23 cellular contexts compared by ENCODE assay signal in genomic region chr2:59195851-59196250, GRCh38.
DNase-seq lines count a peak whose midpoint lies in the region; ATAC-seq and TF ChIP-seq lines count a peak whose summit lies in the region.
"Had no signal": no experiment of that assay in that cellular context is flagged by ENCODE, and none has a peak within 500 bp of the region (broad histone marks: within the 10 kb centered on the region; RNA-seq: fewer than 3 reads in every experiment).

No MANE protein-coding gene starts in this region.

- no peak for TF ChIP-seq POLR2A in uterus (IDR thresholded peaks at IDR 0.05)

- H3K36me3 ChIP-seq in mesenchymal stem cell (ENCODE audit: control insufficient read depth in 1 of 2, insufficient read depth in 2 of 2, low read depth in 1 of 2, low read length in 2 of 2) (no peaks in the 10 kb centered on the region), BE2C (no peaks in the 10 kb centered on the region), uterus (no peaks in the 10 kb centered on the region)
- H3K36me3 ChIP-seq: BLaER1 treated with 17β-estradiol and CSF1 and Interleukin-3, amounts not matched to agents 10 nM and 100 nM had no signal

- H2BK120ac ChIP-seq in mesenchymal stem cell (ENCODE audit: low read depth, low read length) = no peak overlapping the region

- no peak overlapping the region for H4K91ac ChIP-seq in mesenchymal stem cell (ENCODE audit: low read length)

- H3K27ac ChIP-seq in mesenchymal stem cell (ENCODE audit: low read length, poor library complexity, severe bottlenecking) (no peak overlapping the region), uterus (no peak overlapping the region)
- H3K27ac ChIP-seq: BLaER1 treated with 17β-estradiol and CSF1 and Interleukin-3, amounts not matched to agents 10 nM and 100 nM; C4-2B had no signal

- intact Hi-C loops in uterus (cut with DNase I; ENCODE audit: low total_unique reads) = no loop called here

- H2BK15ac ChIP-seq in mesenchymal stem cell (ENCODE audit: low read depth, poor library complexity, severe bottlenecking) = no peak overlapping the region

- 83% methylated on average over 4 of the region's 4 CpGs for WGBS in mesenchymal stem cell

- H3K18ac ChIP-seq in mesenchymal stem cell (ENCODE audit: low read depth in 1 of 2, low read length in 2 of 2) = no peak overlapping the region

- H3K79me1 ChIP-seq in mesenchymal stem cell (replicated peaks; ENCODE audit: low read length, poor library complexity, severe bottlenecking) = no peaks in the 10 kb centered on the region

- no peak overlapping the region for H3K23ac ChIP-seq in mesenchymal stem cell (ENCODE audit: low read length in 2 of 2)

- peak; percentile 50 for DNase-seq in H4 (ENCODE audit: low spot score)
- DNase-seq in astrocyte of the hippocampus (ENCODE audit: low read depth, low spot score) = peak; percentile 4
- DNase-seq in choroid plexus epithelial cell (ENCODE audit: low read depth) = peak; percentile 56
- DNase-seq in mesenchymal stem cell = peak; percentile 10
- no peak for DNase-seq in BE2C
- DNase-seq in stimulated activated effector memory CD8-positive, alpha-beta T cell treated with anti-CD3 and anti-CD28 coated beads, Interleukin-12 subunit alpha, Interleukin-12 subunit beta, amount 100 ng/mL, for 72 hours (ENCODE audit: low spot score in 2 of 2) = no peak
- DNase-seq in activated gamma-delta T cell treated with Interleukin-2 at 50 U/mL for 16 hours = no peak
- no peak for DNase-seq in uterus
- DNase-seq: 8988T; ACHN; Caco-2; Calu3; CD4-positive, alpha-beta T cell; CD8-positive, alpha-beta T cell; DMS 273 treated with DMSO at 0.1 percent for 48 hours; DMS153; DMS53; DMS79; DND-41; GDM1 had no signal

- H2BK12ac ChIP-seq in mesenchymal stem cell (ENCODE audit: low read length in 2 of 2) = no peak overlapping the region

- H2AK5ac ChIP-seq in mesenchymal stem cell (ENCODE audit: low read length, severe bottlenecking) = peak overlapping the region; percentile 65

- H2BK5ac ChIP-seq in mesenchymal stem cell (ENCODE audit: low read depth, low read length, poor library complexity, severe bottlenecking) = no peak overlapping the region

- ATAC-seq in stimulated activated effector memory CD8-positive, alpha-beta T cell treated with anti-CD3 and anti-CD28 coated beads, Interleukin-12 subunit alpha, Interleukin-12 subunit beta, amount 100 ng/mL, for 72 hours = no peak
- ATAC-seq: CD8-positive, alpha-beta T cell; GM12878 had no signal

- H3K9me3 ChIP-seq in mesenchymal stem cell (ENCODE audit: control insufficient read depth, low read length) (no peaks in the 10 kb centered on the region), BE2C (no peaks in the 10 kb centered on the region), uterus (no peaks in the 10 kb centered on the region)
- H3K9me3 ChIP-seq: Caco-2 had no signal

- no peak for TF ChIP-seq CTCF in choroid plexus epithelial cell (conservative IDR thresholded peaks at IDR 0.05; ENCODE audit: low read depth, low read length)
- TF ChIP-seq CTCF in BE2C (IDR thresholded peaks at IDR 0.05; ENCODE audit: low read depth, low read length) = no peak
- no peak for TF ChIP-seq CTCF in uterus (IDR thresholded peaks at IDR 0.05)

- no peak overlapping the region for H3K4me3 Mint-ChIP-seq in stimulated activated effector memory CD8-positive, alpha-beta T cell treated with anti-CD3 and anti-CD28 coated beads, Interleukin-12 subunit alpha, Interleukin-12 subunit beta, amount 100 ng/mL, for 72 hours
- H3K4me3 Mint-ChIP-seq: CD4-positive, alpha-beta T cell; CD8-positive, alpha-beta T cell had no signal

- H3K14ac ChIP-seq in mesenchymal stem cell (ENCODE audit: low read length in 2 of 2) = no peak overlapping the region

- H3K27ac Mint-ChIP-seq in stimulated activated effector memory CD8-positive, alpha-beta T cell treated with anti-CD3 and anti-CD28 coated beads, Interleukin-12 subunit alpha, Interleukin-12 subunit beta, amount 100 ng/mL, for 72 hours = no peak overlapping the region
- H3K27ac Mint-ChIP-seq: CD4-positive, alpha-beta T cell; CD8-positive, alpha-beta T cell had no signal

- H3K4me2 ChIP-seq in mesenchymal stem cell (ENCODE audit: low read length, poor library complexity, severe bottlenecking) = no peak overlapping the region
- H3K4me2 ChIP-seq: BLaER1 treated with 17β-estradiol and CSF1 and Interleukin-3, amounts not matched to agents 10 nM and 100 nM had no signal

- H3K27me3 ChIP-seq in mesenchymal stem cell (ENCODE audit: control insufficient read depth in 1 of 2, insufficient read depth in 1 of 2, low read length in 2 of 2) (no peaks in the 10 kb centered on the region), BE2C (no peaks in the 10 kb centered on the region), uterus (no peaks in the 10 kb centered on the region)
- H3K27me3 ChIP-seq: BLaER1 treated with 17β-estradiol and CSF1 and Interleukin-3, amounts not matched to agents 10 nM and 100 nM had no signal

- no peak overlapping the region for H3K4me3 ChIP-seq in choroid plexus epithelial cell (ENCODE audit: low read depth, low read length)
- H3K4me3 ChIP-seq in mesenchymal stem cell (ENCODE audit: insufficient read depth in 1 of 2, low read depth in 1 of 2, low read length in 2 of 2) = no peak overlapping the region
- no peak overlapping the region for H3K4me3 ChIP-seq in BE2C (ENCODE audit: low read depth, low read length)
- H3K4me3 ChIP-seq in uterus = no peak overlapping the region
- H3K4me3 ChIP-seq: BLaER1 treated with 17β-estradiol and CSF1 and Interleukin-3, amounts not matched to agents 10 nM and 100 nM; GM12878 had no signal

- H3K9ac ChIP-seq in mesenchymal stem cell (ENCODE audit: low read length) = no peak overlapping the region
- H3K9ac ChIP-seq: BLaER1 treated with 17β-estradiol and CSF1 and Interleukin-3, amounts not matched to agents 10 nM and 100 nM had no signal

- no peaks in the 10 kb centered on the region for H3K4me1 Mint-ChIP-seq in stimulated activated effector memory CD8-positive, alpha-beta T cell treated with anti-CD3 and anti-CD28 coated beads, Interleukin-12 subunit alpha, Interleukin-12 subunit beta, amount 100 ng/mL, for 72 hours

- H3K36me3 Mint-ChIP-seq in stimulated activated effector memory CD8-positive, alpha-beta T cell treated with anti-CD3 and anti-CD28 coated beads, Interleukin-12 subunit alpha, Interleukin-12 subunit beta, amount 100 ng/mL, for 72 hours = no peaks in the 10 kb centered on the region
- H3K36me3 Mint-ChIP-seq: CD8-positive, alpha-beta T cell had no signal

- peaks cover 4% of the 10 kb centered on the region for H3K9me3 Mint-ChIP-seq in stimulated activated effector memory CD8-positive, alpha-beta T cell treated with anti-CD3 and anti-CD28 coated beads, Interleukin-12 subunit alpha, Interleukin-12 subunit beta, amount 100 ng/mL, for 72 hours
- H3K9me3 Mint-ChIP-seq: CD4-positive, alpha-beta T cell; CD8-positive, alpha-beta T cell had no signal

- peaks cover 3% of the 10 kb centered on the region for H3K4me1 ChIP-seq in mesenchymal stem cell (ENCODE audit: control insufficient read depth, insufficient read depth, low read depth, low read length)
- no peaks in the 10 kb centered on the region for H3K4me1 ChIP-seq in BE2C
- H3K4me1 ChIP-seq in uterus = no peaks in the 10 kb centered on the region
- H3K4me1 ChIP-seq: BLaER1 treated with 17β-estradiol and CSF1 and Interleukin-3, amounts not matched to agents 10 nM and 100 nM; Caco-2 had no signal

- H3K4ac ChIP-seq in mesenchymal stem cell (ENCODE audit: low read depth in 1 of 2, low read length in 2 of 2) = no peak overlapping the region

- no peak overlapping the region for H4K8ac ChIP-seq in mesenchymal stem cell (ENCODE audit: low read length)

- H2AFZ ChIP-seq in mesenchymal stem cell (ENCODE audit: low read depth, low read length) = no peak overlapping the region

Comparison
In these comparisons a context has a peak if more than half of its experiments do, and no peak if none do; other contexts are left out.
1. DNase-seq: peak in H4 (single experiment), astrocyte of the hippocampus (single experiment), choroid plexus epithelial cell (single experiment) and mesenchymal stem cell (single experiment); none in BE2C (single experiment), stimulated activated effector memory CD8-positive, alpha-beta T cell treated with anti-CD3 and anti-CD28 coated beads, Interleukin-12 subunit alpha, Interleukin-12 subunit beta, amount 100 ng/mL, for 72 hours (0 of 2), activated gamma-delta T cell treated with Interleukin-2 at 50 U/mL for 16 hours (single experiment) and uterus (0 of 2).